In genomic region chr7:151017370-151017952, GRCh38 we compare ENCODE assay signal across 9 cellular contexts. TPM values are rescaled to one million over a fixed set of nuclear protein-coding genes. Genes with fewer than 3 reads are reported as not detected.
DNase-seq lines count a peak whose midpoint lies in the region; ATAC-seq and TF ChIP-seq lines count a peak whose summit lies in the region.
"Had no signal": no experiment of that assay in that cellular context is flagged by ENCODE, and none has a peak within 500 bp of the region (broad histone marks: within the 10 kb centered on the region; RNA-seq: fewer than 3 reads in every experiment).

No MANE protein-coding gene starts in this region.

- peaks cover 40 to 79% (median 72%) of the 10 kb centered on the region in 10 experiments for H3K4me1 ChIP-seq in BLaER1 treated with 17β-estradiol and CSF1 and Interleukin-3, amounts not matched to agents 10 nM and 100 nM
- H3K4me1 ChIP-seq in GM23338 (ENCODE audit: insufficient read depth): peaks cover 17% of the 10 kb centered on the region

- H3K27ac Mint-ChIP-seq in GM23338: no peak overlapping the region
- H3K27ac Mint-ChIP-seq in WTC11: no peak overlapping the region
- H3K27ac Mint-ChIP-seq in memory B cell: peak overlapping the region; percentile 92

- H3K36me3 Mint-ChIP-seq in GM23338 (ENCODE audit: low read depth) (peaks cover 11% of the 10 kb centered on the region), WTC11 (no peaks in the 10 kb centered on the region), memory B cell (no peaks in the 10 kb centered on the region)

- H3K9me2 ChIP-seq in GM23338 (ENCODE audit: insufficient read depth): no peaks in the 10 kb centered on the region

- no peaks in the 10 kb centered on the region; a peak in 1 of 22 replicates for H3K36me3 ChIP-seq in BLaER1 treated with 17β-estradiol and CSF1 and Interleukin-3, amounts not matched to agents 10 nM and 100 nM
- no peaks in the 10 kb centered on the region; the same call in 1 of the 2 replicates for H3K36me3 ChIP-seq in GM23338 (ENCODE audit: insufficient read depth)

- peak overlapping the region in 9 of 10 experiments; percentile 44 to 67 (median 50); a peak in 15 of 20 replicates for H3K4me3 ChIP-seq in BLaER1 treated with 17β-estradiol and CSF1 and Interleukin-3, amounts not matched to agents 10 nM and 100 nM
- peak overlapping the region; percentile 47 for H3K4me3 ChIP-seq in GM23338

- DNase-seq in GM23338 (ENCODE audit: low spot score) (no peak), WTC11 (ENCODE audit: low spot score) (no peak), memory B cell (ENCODE audit: low spot score in 2 of 2) (no peak), anterior cingulate cortex (lab: John Stamatoyannopoulos, UW) (no peak), A172 (ENCODE audit: low spot score) (no peak), retina (no peak)
- no peak for DNase-seq in stimulated activated CD4-positive, alpha-beta T cell treated with anti-CD3 and anti-CD28 coated beads, Interleukin-12 subunit alpha, Interleukin-12 subunit beta, amount 100 ng/mL, for 4 hours
- DNase-seq: NCI-H2081 treated with DMSO at 0.1 percent for 48 hours had no signal

- CTCF ChIA-PET in WTC11 (lab: Charles Lee): interaction anchor here (0.5 to 6.3 kb wide), 32 partner anchors 9 to 210 kb away, joined by 3 to 112 read pairs (median 8); partner anchors contain the start of genes ABCB8, ABCF2, AOC1 and CDK5

- H3K9me3 Mint-ChIP-seq in GM23338: peaks cover 4% of the 10 kb centered on the region; the same call in 2 of the 3 replicates
- no peaks in the 10 kb centered on the region for H3K9me3 Mint-ChIP-seq in WTC11
- no peaks in the 10 kb centered on the region for H3K9me3 Mint-ChIP-seq in memory B cell

- peak overlapping the region; percentile 84 to 99 (median 96) for H3K4me2 ChIP-seq in BLaER1 treated with 17β-estradiol and CSF1 and Interleukin-3, amounts not matched to agents 10 nM and 100 nM
- H3K4me2 ChIP-seq in GM23338: peak overlapping the region; percentile 77

- H3K79me2 ChIP-seq in GM23338 (replicated peaks; ENCODE audit: insufficient read depth): no peaks in the 10 kb centered on the region

- POLR2A ChIA-PET in WTC11 (lab: Charles Lee): interaction anchor here (0.9 kb wide), 1 partner anchor 25 kb away, joined by 3 read pairs; no protein-coding TSS in a partner anchor

- H3K4me1 Mint-ChIP-seq in GM23338 (peaks cover 34% of the 10 kb centered on the region), WTC11 (peaks cover 43% of the 10 kb centered on the region), memory B cell (peaks cover 33% of the 10 kb centered on the region)

- peak overlapping the region; percentile 86 for H2AFZ ChIP-seq in GM23338

- peak overlapping the region in 10 of 11 experiments; percentile 27 to 72 (median 56); a peak in 17 of 22 replicates for H3K9ac ChIP-seq in BLaER1 treated with 17β-estradiol and CSF1 and Interleukin-3, amounts not matched to agents 10 nM and 100 nM

- H3K27me3 ChIP-seq in BLaER1 treated with 17β-estradiol and CSF1 and Interleukin-3, amounts not matched to agents 10 nM and 100 nM: peaks cover 13 to 42% (median 22%) of the 10 kb centered on the region in 11 experiments; a peak in 21 of 22 replicates
- peaks cover 54% of the 10 kb centered on the region for H3K27me3 ChIP-seq in GM23338 (ENCODE audit: insufficient read depth)

- peak overlapping the region; percentile 66 for H3K4me3 Mint-ChIP-seq in GM23338
- peak overlapping the region; percentile 68 for H3K4me3 Mint-ChIP-seq in WTC11
- H3K4me3 Mint-ChIP-seq in memory B cell: peak overlapping the region; percentile 91

- ATAC-seq in GM23338 (no peak), WTC11 (no peak), memory B cell (ENCODE audit: low read depth) (no peak)

- H3K27me3 Mint-ChIP-seq in GM23338 (ENCODE audit: insufficient read depth, low read depth, poor library complexity): peaks cover 61% of the 10 kb centered on the region
- peaks cover 82% of the 10 kb centered on the region for H3K27me3 Mint-ChIP-seq in WTC11 (ENCODE audit: low read depth)
- peaks cover 13% of the 10 kb centered on the region for H3K27me3 Mint-ChIP-seq in memory B cell

- H3K27ac ChIP-seq in BLaER1 treated with 17β-estradiol and CSF1 and Interleukin-3, amounts not matched to agents 10 nM and 100 nM: peak overlapping the region in 2 of 11 experiments; percentile 41 to 56; a peak in 3 of 22 replicates
- H3K27ac ChIP-seq in GM23338 (ENCODE audit: low read depth): no peak overlapping the region

- TF ChIP-seq CTCF in GM23338 (conservative IDR thresholded peaks at IDR 0.05; ENCODE audit: low read depth in 2 of 2): no peak
- TF ChIP-seq CTCF in WTC11 (IDR thresholded peaks at IDR 0.05): no peak

- H3K9me3 ChIP-seq in BLaER1 treated with 17β-estradiol and CSF1 and Interleukin-3, amounts not matched to agents 10 nM and 100 nM (replicated peaks in 1 of 11): no peaks in the 10 kb centered on the region

- H3F3A ChIP-seq in GM23338 (replicated peaks; ENCODE audit: low read depth): peaks cover 9% of the 10 kb centered on the region; the same call in 1 of the 2 replicates

- no peaks in the 10 kb centered on the region; a peak in 1 of 22 replicates for H4K20me1 ChIP-seq in BLaER1 treated with 17β-estradiol and CSF1 and Interleukin-3, amounts not matched to agents 10 nM and 100 nM
- no peaks in the 10 kb centered on the region for H4K20me1 ChIP-seq in GM23338 (replicated peaks; ENCODE audit: insufficient read depth)

TF ChIP-seq in GM23338, 12 proteins besides CTCF, POLR2A, EP300 and RAD21 (continues in another document):
- TF ChIP-seq JUNB (IDR thresholded peaks at IDR 0.05; ENCODE audit: unreplicated experiment) (no peak), ZNF331 (CRISPR knock-in tag; IDR thresholded peaks at IDR 0.05; ENCODE audit: low read depth) (no peak)
- TF ChIP-seq, protein P1, sequence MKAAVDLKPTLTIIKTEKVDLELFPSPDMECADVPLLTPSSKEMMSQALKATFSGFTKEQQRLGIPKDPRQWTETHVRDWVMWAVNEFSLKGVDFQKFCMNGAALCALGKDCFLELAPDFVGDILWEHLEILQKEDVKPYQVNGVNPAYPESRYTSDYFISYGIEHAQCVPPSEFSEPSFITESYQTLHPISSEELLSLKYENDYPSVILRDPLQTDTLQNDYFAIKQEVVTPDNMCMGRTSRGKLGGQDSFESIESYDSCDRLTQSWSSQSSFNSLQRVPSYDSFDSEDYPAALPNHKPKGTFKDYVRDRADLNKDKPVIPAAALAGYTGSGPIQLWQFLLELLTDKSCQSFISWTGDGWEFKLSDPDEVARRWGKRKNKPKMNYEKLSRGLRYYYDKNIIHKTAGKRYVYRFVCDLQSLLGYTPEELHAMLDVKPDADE (IDR thresholded peaks at IDR 0.05): no peak

TF ChIP-seq in WTC11, 78 proteins besides CTCF, POLR2A, EP300 and RAD21:
- TF ChIP-seq CREM (CRISPR knock-in tag; IDR thresholded peaks at IDR 0.05) (no peak), NR3C1 (CRISPR knock-in tag; conservative IDR thresholded peaks at IDR 0.05; ENCODE audit: low read depth) (no peak), ZNF138 (CRISPR knock-in tag; conservative IDR thresholded peaks at IDR 0.05) (no peak)

RNA-seq across cellular contexts. Expression of gene ATG9B, which starts 6.8 kb away (rescaled TPM):
- 1.2 and 2.2 TPM in 2 replicates for total RNA-seq in GM23338 (2014; rRNA removed; shearing (Covaris generic))
- 3.2 and 3.4 TPM in 2 replicates for polyA plus RNA-seq in GM23338 (2016; fragmentation: Nextera tagmentation; extraction: Ambion mirVana)
- total RNA-seq in WTC11 (2021): 2.4 to 3.8 TPM (median 2.4 TPM) in 3 replicates
- not detected in 2 replicates for total RNA-seq in A172 (2014; rRNA removed; shearing (Covaris generic))

RNA-seq across cellular contexts. Expression of gene ABCB8, which starts 10.8 kb away (rescaled TPM):
- 27.1 and 41.1 TPM in 2 replicates for total RNA-seq in GM23338 (2014; rRNA removed; shearing (Covaris generic))
- polyA plus RNA-seq in GM23338 (2016; fragmentation: Nextera tagmentation; extraction: Ambion mirVana): 11.4 and 13.1 TPM in 2 replicates
- 27.9 to 35.9 TPM (median 28.4 TPM) in 3 replicates for total RNA-seq in WTC11 (2021)
- 35.6 and 40.2 TPM in 2 replicates for total RNA-seq in A172 (2014; rRNA removed; shearing (Covaris generic))

RNA-seq across cellular contexts. Expression of gene NOS3, which starts 26.6 kb away (rescaled TPM):
- total RNA-seq in GM23338 (2014; rRNA removed; shearing (Covaris generic)): 6.1 and 13.3 TPM in 2 replicates
- polyA plus RNA-seq in GM23338 (2016; fragmentation: Nextera tagmentation; extraction: Ambion mirVana): 2.6 and 3.1 TPM in 2 replicates
- total RNA-seq in WTC11 (2021): 5.7 to 7.0 TPM (median 6.6 TPM) in 3 replicates
- total RNA-seq in A172 (2014; rRNA removed; shearing (Covaris generic)): 0.74 and 2.5 TPM in 2 replicates

RNA-seq across cellular contexts. Expression of gene ASIC3, which starts 30.9 kb away (rescaled TPM):
- total RNA-seq in GM23338 (2014; rRNA removed; shearing (Covaris generic)): 0.54 and 0.90 TPM in 2 replicates
- 0.87 and 1.4 TPM in 2 replicates for polyA plus RNA-seq in GM23338 (2016; fragmentation: Nextera tagmentation; extraction: Ambion mirVana)
- total RNA-seq in WTC11 (2021): 3.4 to 5.5 TPM (median 5.2 TPM) in 3 replicates
- 0.31 and 0.53 TPM in 2 replicates for total RNA-seq in A172 (2014; rRNA removed; shearing (Covaris generic))

RNA-seq across cellular contexts. Expression of gene KCNH2, which starts 39.3 kb away (rescaled TPM):
- total RNA-seq in GM23338 (2014; rRNA removed; shearing (Covaris generic)): 11.3 and 14.7 TPM in 2 replicates
- 2.6 and 2.9 TPM in 2 replicates for polyA plus RNA-seq in GM23338 (2016; fragmentation: Nextera tagmentation; extraction: Ambion mirVana)
- 13.9 to 16.2 TPM (median 14.6 TPM) in 3 replicates for total RNA-seq in WTC11 (2021)
- 1.7 and 3.5 TPM in 2 replicates for total RNA-seq in A172 (2014; rRNA removed; shearing (Covaris generic))
